ENCODE assay signal across 6 cellular contexts in the genomic region with DNA sequence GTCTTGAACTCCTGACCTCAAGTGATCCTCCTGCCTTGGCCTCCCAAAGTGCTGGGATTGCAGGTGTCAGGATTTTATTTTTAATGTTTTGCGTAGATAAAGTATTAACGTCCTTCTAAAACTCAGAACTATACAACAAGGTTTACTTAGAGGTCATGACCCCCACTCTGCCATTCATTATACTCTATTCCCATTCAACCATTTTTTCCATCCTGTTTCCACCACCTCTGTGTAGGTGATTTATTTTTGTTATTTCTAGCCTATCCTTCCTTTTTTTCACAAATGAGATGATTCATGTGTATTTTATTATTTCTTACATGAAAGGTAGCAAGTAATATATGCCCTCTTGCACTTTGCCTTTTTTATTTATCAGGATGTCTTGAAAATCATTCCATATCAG.
"Had no signal": no experiment of that assay in that cellular context is flagged by ENCODE, and none has a peak within 500 bp of the region (broad histone marks: within the 10 kb centered on the region; RNA-seq: fewer than 3 reads in every experiment).

No MANE protein-coding gene starts in this region.

- DNase-seq: GOT3, H7, HFFc6, KBM-7 had no signal

- H3K27me3 Mint-ChIP-seq: IgD-negative memory B cell had no signal

- ATAC-seq: HepG2 had no signal

- H3K9me3 Mint-ChIP-seq: HFFc6, IgD-negative memory B cell had no signal

- H3K27ac Mint-ChIP-seq: HFFc6 had no signal

- H3K4me3 Mint-ChIP-seq: HFFc6, IgD-negative memory B cell had no signal

- H3K36me3 Mint-ChIP-seq: IgD-negative memory B cell had no signal
